ENCODE assay signal across 26 cellular contexts in genomic region chr6:75446278-75446880, GRCh38. TPM values are rescaled to one million over a fixed set of nuclear protein-coding genes. Genes with fewer than 3 reads are reported as not detected.
DNase-seq lines count a peak whose midpoint lies in the region; ATAC-seq, FAIRE-seq and TF ChIP-seq lines count a peak whose summit lies in the region.
"Had no signal": no experiment of that assay in that cellular context is flagged by ENCODE, and none has a peak within 500 bp of the region (broad histone marks: within the 10 kb centered on the region; RNA-seq: fewer than 3 reads in every experiment).

No MANE protein-coding gene starts in this region.

- H2AFZ ChIP-seq in endothelial cell of umbilical vein (ENCODE audit: low read depth, low read length): no peak overlapping the region

- H3K9me1 ChIP-seq in endothelial cell of umbilical vein (replicated peaks; ENCODE audit: control insufficient read depth, extremely low read depth, insufficient read depth, low read length): no peaks in the 10 kb centered on the region

- FAIRE-seq in endothelial cell of umbilical vein (lab: Jason Lieb, UNC): peak; percentile 24
- FAIRE-seq: frontal cortex, HTR-8/SVneo had no signal

- no peak for TF ChIP-seq POLR2A in endothelial cell of umbilical vein (IDR thresholded peaks at IDR 0.05; ENCODE audit: low read depth, low read length)

- DNase-seq in endothelial cell of umbilical vein (ENCODE audit: low read depth, low spot score) (no peak), A673 (ENCODE audit: low spot score) (no peak), activated gamma-delta T cell (lab: John Stamatoyannopoulos, UW) (no peak)
- no peak for DNase-seq in activated CD4-positive, alpha-beta T cell treated with anti-CD3 and anti-CD28 coated beads, Interleukin-2, amount 50 U/mL, for 48 hours
- DNase-seq in activated CD4-positive, alpha-beta T cell treated with anti-CD3 and anti-CD28 coated beads, Interleukin-2, amount 10 ng/mL, durations not matched to agents 24 days and 14 days: no peak
- DNase-seq: activated naive CD8-positive, alpha-beta T cell treated with anti-CD3 and anti-CD28 coated beads, Interleukin-2, amount 50 U/mL, for 24 hours; CD4-positive, alpha-beta memory T cell; dermis blood vessel endothelial cell; DMS53; Kasumi-1; NCI-H1436 treated with DMSO at 0.1 percent for 48 hours; NCI-H774; nephron progenitor cell; stimulated activated CD4-positive, alpha-beta T cell treated with anti-CD3 and anti-CD28 coated beads, Interleukin-4, amount 100 ng/mL, for 1 hour; uterus had no signal

- H3K4me1 ChIP-seq in endothelial cell of umbilical vein (ENCODE audit: control insufficient read depth, extremely low read depth, insufficient read depth, low read length) (no peaks in the 10 kb centered on the region), A673 (ENCODE audit: insufficient read depth, low read length, poor library complexity, severe bottlenecking) (no peaks in the 10 kb centered on the region)
- H3K4me1 ChIP-seq: prostate gland, uterus had no signal

- H4K20me1 ChIP-seq in endothelial cell of umbilical vein (replicated peaks; ENCODE audit: control insufficient read depth, extremely low read depth, insufficient read depth, low read length): no peaks in the 10 kb centered on the region

- H3K27me3 ChIP-seq in endothelial cell of umbilical vein (ENCODE audit: control insufficient read depth in 2 of 2, insufficient read depth in 2 of 2, low read length in 2 of 2) (peaks cover 2 to 8% of the 10 kb centered on the region in 2 experiments), A673 (replicated peaks; ENCODE audit: insufficient read depth, low read depth, low read length, poor library complexity) (no peaks in the 10 kb centered on the region)
- H3K27me3 ChIP-seq: uterus had no signal

- no peaks in the 10 kb centered on the region for H3K79me2 ChIP-seq in endothelial cell of umbilical vein (ENCODE audit: control insufficient read depth, insufficient read depth, low read length)

- dilution Hi-C loops in endothelial cell of umbilical vein (cut with MboI; ENCODE audit: extremely low pct_ligation_motif_present, low sequenced_read_pairs): no loop called here

- H3K27ac Mint-ChIP-seq in activated CD4-positive, alpha-beta T cell treated with anti-CD3 and anti-CD28 coated beads, Interleukin-2, amount 10 ng/mL, durations not matched to agents 24 days and 14 days: no peak overlapping the region
- H3K27ac Mint-ChIP-seq: activated naive CD8-positive, alpha-beta T cell treated with anti-CD3 and anti-CD28 coated beads, Interleukin-2, amount 50 U/mL, for 24 hours; activated T-helper 17 cell treated with anti-CD3 and anti-CD28 coated beads, Interleukin-2, amount 50 U/mL, for 72 hours; CD4-positive, alpha-beta memory T cell; nephron progenitor cell had no signal

- no peaks in the 10 kb centered on the region for H3K36me3 ChIP-seq in endothelial cell of umbilical vein (ENCODE audit: control insufficient read depth in 2 of 2, extremely low read depth in 1 of 2, insufficient read depth in 2 of 2, low read length in 2 of 2)
- H3K36me3 ChIP-seq in A673 (ENCODE audit: insufficient read depth, low read length, poor library complexity, severe bottlenecking): no peaks in the 10 kb centered on the region
- H3K36me3 ChIP-seq: prostate gland, uterus had no signal

- ATAC-seq in GM18520 (IDR thresholded peaks at IDR 0.05; ENCODE audit: unreplicated experiment) (peak; percentile 93), GM21381 (IDR thresholded peaks at IDR 0.05; ENCODE audit: unreplicated experiment) (peak; percentile 73), HG03175 (IDR thresholded peaks at IDR 0.05; ENCODE audit: unreplicated experiment) (peak; percentile 87)
- ATAC-seq: activated CD4-positive, CD25-positive, alpha-beta regulatory T cell treated with anti-CD3 and anti-CD28 coated beads, Interleukin-2, amount 50 U/mL, for 24 hours; activated naive CD8-positive, alpha-beta T cell treated with anti-CD3 and anti-CD28 coated beads, Interleukin-2, amount 50 U/mL, for 24 hours; activated T-helper 17 cell treated with anti-CD3 and anti-CD28 coated beads, Interleukin-2, amount 50 U/mL, for 72 hours; HCT116; Panc1 had no signal

- CTCF ChIA-PET in endothelial cell of umbilical vein (lab: Charles Lee): interaction anchor here (0.6 to 2.5 kb wide), 5 partner anchors 9 to 149 kb away, joined by 3 to 8 read pairs (median 4); no protein-coding TSS in a partner anchor
- CTCF ChIA-PET in A673 (lab: Charles Lee): no interaction called here

- no peaks in the 10 kb centered on the region for H3K9me3 ChIP-seq in endothelial cell of umbilical vein (replicated peaks; ENCODE audit: control insufficient read depth, insufficient read depth, low read length)
- no peaks in the 10 kb centered on the region for H3K9me3 ChIP-seq in A673 (ENCODE audit: low read depth, low read length, poor library complexity, severe bottlenecking)
- H3K9me3 ChIP-seq: prostate gland, uterus had no signal

- H3K4me3 ChIP-seq in endothelial cell of umbilical vein (replicated peaks in 1 of 3; ENCODE audit: insufficient read depth in 1 of 3, low read depth in 1 of 3, low read length in 3 of 3) (no peak overlapping the region), A673 (ENCODE audit: low read depth, low read length, poor library complexity, severe bottlenecking) (no peak overlapping the region)
- H3K4me3 ChIP-seq: prostate gland, skin epidermis, uterus had no signal

- H3K4me1 Mint-ChIP-seq in activated CD4-positive, alpha-beta T cell treated with anti-CD3 and anti-CD28 coated beads, Interleukin-2, amount 10 ng/mL, durations not matched to agents 24 days and 14 days: no peaks in the 10 kb centered on the region
- H3K4me1 Mint-ChIP-seq: activated naive CD8-positive, alpha-beta T cell treated with anti-CD3 and anti-CD28 coated beads, Interleukin-2, amount 50 U/mL, for 24 hours; activated T-helper 17 cell treated with anti-CD3 and anti-CD28 coated beads, Interleukin-2, amount 50 U/mL, for 72 hours; CD4-positive, alpha-beta memory T cell; nephron progenitor cell had no signal

- H3K27ac ChIP-seq in endothelial cell of umbilical vein (ENCODE audit: insufficient read depth, low read depth, low read length) (no peak overlapping the region), A673 (ENCODE audit: low read depth, low read length, poor library complexity, severe bottlenecking) (no peak overlapping the region)
- H3K27ac ChIP-seq: prostate gland, skin epidermis, uterus had no signal

- BruUV-seq in endothelial cell of umbilical vein (replicated peaks; lab: Mats Ljungman, UMichigan) (no TSS peak), A673 (replicated peaks; lab: Mats Ljungman, UMichigan) (no TSS peak)

- peaks cover 10% of the 10 kb centered on the region for H3K27me3 Mint-ChIP-seq in activated CD4-positive, alpha-beta T cell treated with anti-CD3 and anti-CD28 coated beads, Interleukin-2, amount 10 ng/mL, durations not matched to agents 24 days and 14 days

- no peaks in the 10 kb centered on the region for H3K36me3 Mint-ChIP-seq in activated CD4-positive, alpha-beta T cell treated with anti-CD3 and anti-CD28 coated beads, Interleukin-2, amount 10 ng/mL, durations not matched to agents 24 days and 14 days (ENCODE audit: low read depth)
- H3K36me3 Mint-ChIP-seq: CD4-positive, alpha-beta memory T cell had no signal

- H3K4me3 Mint-ChIP-seq in activated CD4-positive, alpha-beta T cell treated with anti-CD3 and anti-CD28 coated beads, Interleukin-2, amount 10 ng/mL, durations not matched to agents 24 days and 14 days: no peak overlapping the region
- H3K4me3 Mint-ChIP-seq: activated naive CD8-positive, alpha-beta T cell treated with anti-CD3 and anti-CD28 coated beads, Interleukin-2, amount 50 U/mL, for 24 hours; activated T-helper 17 cell treated with anti-CD3 and anti-CD28 coated beads, Interleukin-2, amount 50 U/mL, for 72 hours; CD4-positive, alpha-beta memory T cell; nephron progenitor cell had no signal

- no peak overlapping the region for H3K9ac ChIP-seq in endothelial cell of umbilical vein (replicated peaks; ENCODE audit: extremely low read depth, insufficient read depth, low read length)

- intact Hi-C loops in endothelial cell of umbilical vein (cut with micrococcal nuclease) (no loop called here), A673 (cut with micrococcal nuclease; ENCODE audit: unreplicated experiment) (no loop called here)
- intact Hi-C loops in activated CD4-positive, alpha-beta T cell treated with anti-CD3 and anti-CD28 coated beads, Interleukin-2, amount 10 ng/mL, durations not matched to agents 24 days and 14 days (cut with micrococcal nuclease): no loop called here

- POLR2A ChIA-PET in endothelial cell of umbilical vein (lab: Charles Lee) (no interaction called here), A673 (lab: Charles Lee; ENCODE audit: low non-redundant PET) (interaction anchor here (0.6 kb wide), 1 partner anchor 100 kb away, joined by 3 read pairs; no protein-coding TSS in a partner anchor)

- H3K4me2 ChIP-seq in endothelial cell of umbilical vein (ENCODE audit: insufficient read depth, low read length): no peak overlapping the region

- no peaks in the 10 kb centered on the region for H3K9me3 Mint-ChIP-seq in activated CD4-positive, alpha-beta T cell treated with anti-CD3 and anti-CD28 coated beads, Interleukin-2, amount 10 ng/mL, durations not matched to agents 24 days and 14 days
- H3K9me3 Mint-ChIP-seq: activated naive CD8-positive, alpha-beta T cell treated with anti-CD3 and anti-CD28 coated beads, Interleukin-2, amount 50 U/mL, for 24 hours; activated T-helper 17 cell treated with anti-CD3 and anti-CD28 coated beads, Interleukin-2, amount 50 U/mL, for 72 hours had no signal

- no peak for TF ChIP-seq CTCF in endothelial cell of umbilical vein (IDR thresholded peaks at IDR 0.05; ENCODE audit: extremely low read depth in 1 of 2, insufficient read depth in 1 of 2, low read depth in 1 of 2, low read length in 2 of 2)
- TF ChIP-seq CTCF in A673 (conservative IDR thresholded peaks at IDR 0.05; ENCODE audit: low read depth, low read length): no peak

TF ChIP-seq in endothelial cell of umbilical vein, 7 proteins besides CTCF, POLR2A, EP300 and RAD21 (continues in another document):
- TF ChIP-seq FOS (IDR thresholded peaks at IDR 0.05; ENCODE audit: borderline replicate concordance, insufficient read depth, low read length) (no peak), GATA2 (IDR thresholded peaks at IDR 0.05; ENCODE audit: insufficient read depth, insufficient read length, low read depth, low read length) (no peak), EZH2 (IDR thresholded peaks at IDR 0.05; ENCODE audit: borderline replicate concordance, low read depth, low read length, severe bottlenecking) (no peak)

RNA-seq across cellular contexts. Expression of gene FILIP1, which starts 47.2 kb away (rescaled TPM):
- total RNA-seq in endothelial cell of umbilical vein (12.6 and 13.7 TPM in 2 replicates), A673 (2021) (0.24 and 0.32 TPM in 2 replicates)
- polyA plus RNA-seq in endothelial cell of umbilical vein: 2.8 and 2.9 TPM in 2 replicates
- polyA plus RNA-seq in endothelial cell of umbilical vein (2011; cell fraction: cytosol; rRNA removed): 3.2 and 4.0 TPM in 2 replicates
- polyA plus RNA-seq in endothelial cell of umbilical vein (2011; cell fraction: nucleus; rRNA removed): 3.5 and 4.5 TPM in 2 replicates
- polyA plus RNA-seq in endothelial cell of umbilical vein (2012): 3.4 and 4.2 TPM in 2 replicates
- 4.7 and 5.0 TPM in 2 replicates for polyA minus RNA-seq in endothelial cell of umbilical vein
- not detected for polyA minus RNA-seq in endothelial cell of umbilical vein (2011; cell fraction: cytosol; rRNA and poly(A)+ RNA removed)
- polyA minus RNA-seq in endothelial cell of umbilical vein (2011; cell fraction: nucleus; rRNA and poly(A)+ RNA removed): 3.9 and 6.3 TPM in 2 replicates
- total RNA-seq in activated CD4-positive, alpha-beta T cell treated with anti-CD3 and anti-CD28 coated beads, Interleukin-2, amount 10 ng/mL, durations not matched to agents 24 days and 14 days: not detected in 2 replicates
- total RNA-seq: activated T-helper 17 cell treated with anti-CD3 and anti-CD28 coated beads, Interleukin-2, amount 50 U/mL, for 72 hours; CD4-positive, alpha-beta memory T cell had no signal
- polyA plus RNA-seq: CD4-positive, alpha-beta memory T cell had no signal

Comparison
In these comparisons a context has a peak if more than half of its experiments do, and no peak if none do; other contexts are left out.
1. RNA of gene FILIP1, which starts 47.2 kb away (total RNA-seq): 12.6 to 13.7 TPM in endothelial cell of umbilical vein; 0.24 to 0.32 TPM in A673 and not detected in activated CD4-positive, alpha-beta T cell treated with anti-CD3 and anti-CD28 coated beads, Interleukin-2, amount 10 ng/mL, durations not matched to agents 24 days and 14 days; every median in the first group is over 10 times any median in the second.
2. Peak in every context shown above with its lines, with median percentiles within 50 percentile points of each other: ATAC-seq.